In genomic region chr7:30019387-30019786, GRCh38 we compare ENCODE assay signal across 20 cellular contexts. TPM values are rescaled to one million over a fixed set of nuclear protein-coding genes. Genes with fewer than 3 reads are reported as not detected.
A peak's percentile ranks its signal among the peaks of the same experiment; 100 is the strongest.
DNase-seq lines count a peak whose midpoint lies in the region; ATAC-seq, FAIRE-seq and TF ChIP-seq lines count a peak whose summit lies in the region.
"Had no signal": no experiment of that assay in that cellular context is flagged by ENCODE, and none has a peak within 500 bp of the region (broad histone marks: within the 10 kb centered on the region; RNA-seq: fewer than 3 reads in every experiment).

No MANE protein-coding gene starts in this region.

- intact Hi-C loops in kidney (cut with DNase I): no loop called here

- peak; percentile 56 for TF ChIP-seq CTCF in HFFc6 (IDR thresholded peaks at IDR 0.05)
- TF ChIP-seq CTCF in kidney (IDR thresholded peaks at IDR 0.05; ENCODE audit: borderline replicate concordance, extremely low read depth, insufficient read depth): no peak

- H3K9me3 ChIP-seq in kidney (ENCODE audit: control insufficient read depth in 1 of 2, low read length in 2 of 2): no peaks in the 10 kb centered on the region
- H3K9me3 ChIP-seq: ascending aorta, BLaER1, SJSA1, transverse colon had no signal

- no peak overlapping the region for H3K4me3 ChIP-seq in kidney (ENCODE audit: low read length in 2 of 2)
- H3K4me3 ChIP-seq: ascending aorta, BLaER1, lung, SJSA1, transverse colon had no signal

- no peak for ATAC-seq in HG02571 (IDR thresholded peaks at IDR 0.05; ENCODE audit: unreplicated experiment)
- ATAC-seq: activated CD4-positive, CD25-positive, alpha-beta regulatory T cell treated with anti-CD3 and anti-CD28 coated beads, Interleukin-2, amount 50 U/mL, for 24 hours; activated CD8-positive, alpha-beta T cell treated with anti-CD3 and anti-CD28 coated beads for 36 hours; stimulated activated naive CD8-positive, alpha-beta T cell treated with anti-CD3 and anti-CD28 coated beads, Interleukin-15, amount 100 ng/mL, for 72 hours had no signal

- H3K9me3 Mint-ChIP-seq in HFFc6: no peaks in the 10 kb centered on the region
- H3K9me3 Mint-ChIP-seq in T-helper 2 cell treated with Interferon-gamma antibody and Interleukin-4, amounts not matched to agents 5 μg/mL and 100 μg/mL, for 36 hours: no peaks in the 10 kb centered on the region
- H3K9me3 Mint-ChIP-seq: activated CD8-positive, alpha-beta T cell treated with anti-CD3 and anti-CD28 coated beads for 36 hours; activated naive CD4-positive, alpha-beta T cell treated with anti-CD3 and anti-CD28 coated beads, Interleukin-2, amount 10 ng/mL, durations not matched to agents 7 days and 5 days; stimulated activated naive CD8-positive, alpha-beta T cell treated with anti-CD3 and anti-CD28 coated beads, Interleukin-15, amount 100 ng/mL, for 72 hours had no signal

- no peak overlapping the region for H3K4me3 Mint-ChIP-seq in HFFc6
- H3K4me3 Mint-ChIP-seq in T-helper 2 cell treated with Interferon-gamma antibody and Interleukin-4, amounts not matched to agents 5 μg/mL and 100 μg/mL, for 36 hours: no peak overlapping the region
- H3K4me3 Mint-ChIP-seq: activated CD8-positive, alpha-beta T cell treated with anti-CD3 and anti-CD28 coated beads for 36 hours; activated naive CD4-positive, alpha-beta T cell treated with anti-CD3 and anti-CD28 coated beads, Interleukin-2, amount 10 ng/mL, durations not matched to agents 7 days and 5 days; stimulated activated naive CD8-positive, alpha-beta T cell treated with anti-CD3 and anti-CD28 coated beads, Interleukin-15, amount 100 ng/mL, for 72 hours had no signal

- no peak overlapping the region for H3K27ac ChIP-seq in kidney (ENCODE audit: low read depth in 2 of 2, low read length in 2 of 2)
- H3K27ac ChIP-seq: ascending aorta, BLaER1, SJSA1, transverse colon had no signal

- H3K4me1 ChIP-seq in kidney (ENCODE audit: control insufficient read depth in 1 of 2, insufficient read depth in 1 of 2, low read depth in 1 of 2, low read length in 2 of 2): no peaks in the 10 kb centered on the region
- H3K4me1 ChIP-seq: SJSA1 had no signal

- peak overlapping the region; percentile 35; the same call in 1 of the 2 replicates for H3K27ac Mint-ChIP-seq in HFFc6
- H3K27ac Mint-ChIP-seq in T-helper 2 cell treated with Interferon-gamma antibody and Interleukin-4, amounts not matched to agents 5 μg/mL and 100 μg/mL, for 36 hours: no peak overlapping the region
- H3K27ac Mint-ChIP-seq: activated CD8-positive, alpha-beta T cell treated with anti-CD3 and anti-CD28 coated beads for 36 hours; activated naive CD4-positive, alpha-beta T cell treated with anti-CD3 and anti-CD28 coated beads, Interleukin-2, amount 10 ng/mL, durations not matched to agents 7 days and 5 days; stimulated activated naive CD8-positive, alpha-beta T cell treated with anti-CD3 and anti-CD28 coated beads, Interleukin-15, amount 100 ng/mL, for 72 hours had no signal

- H3K4me1 Mint-ChIP-seq in HFFc6 (ENCODE audit: low read depth): peaks cover 48% of the 10 kb centered on the region
- H3K4me1 Mint-ChIP-seq in T-helper 2 cell treated with Interferon-gamma antibody and Interleukin-4, amounts not matched to agents 5 μg/mL and 100 μg/mL, for 36 hours (ENCODE audit: low read depth): peaks cover 9% of the 10 kb centered on the region

- DNase-seq in HFFc6: no peak
- no peak for DNase-seq in RCC 7860 (ENCODE audit: low spot score)
- peak; percentile 10 for DNase-seq in fibroblast of gingiva (ENCODE audit: low read depth)
- no peak for DNase-seq in kidney
- no peak for DNase-seq in T-helper 2 cell treated with Interferon-gamma antibody and Interleukin-4, amounts not matched to agents 5 μg/mL and 100 μg/mL, for 36 hours (ENCODE audit: low spot score)
- no peak for DNase-seq in NCI-H446 (lab: John Stamatoyannopoulos, UW)
- DNase-seq: activated CD8-positive, alpha-beta T cell treated with anti-CD3 and anti-CD28 coated beads for 36 hours; activated naive CD4-positive, alpha-beta T cell treated with anti-CD3 and anti-CD28 coated beads, Interleukin-2, amount 10 ng/mL, durations not matched to agents 7 days and 5 days; activated T-cell treated with anti-CD3 and anti-CD28 coated beads, Interleukin-2, amount 50 U/mL, for 1 hour; NCI-H1417 treated with DMSO at 0.1 percent for 48 hours; stimulated activated CD4-positive, alpha-beta T cell treated with anti-CD3 and anti-CD28 coated beads, Interleukin-4, amount 100 ng/mL, for 24 hours; stimulated activated naive CD8-positive, alpha-beta T cell treated with anti-CD3 and anti-CD28 coated beads, Interleukin-15, amount 100 ng/mL, for 72 hours; T-helper 9 cell; transverse colon had no signal

- H3K36me3 Mint-ChIP-seq in HFFc6 (ENCODE audit: low read depth): peaks cover 11% of the 10 kb centered on the region
- H3K36me3 Mint-ChIP-seq in T-helper 2 cell treated with Interferon-gamma antibody and Interleukin-4, amounts not matched to agents 5 μg/mL and 100 μg/mL, for 36 hours (ENCODE audit: low read depth): peaks cover 8% of the 10 kb centered on the region

- no peaks in the 10 kb centered on the region for H3K36me3 ChIP-seq in kidney (ENCODE audit: control insufficient read depth in 1 of 2, insufficient read depth in 2 of 2, low read length in 2 of 2)

- H3K27me3 Mint-ChIP-seq in HFFc6 (ENCODE audit: insufficient read depth): no peaks in the 10 kb centered on the region; the same call in 1 of the 2 replicates
- no peaks in the 10 kb centered on the region for H3K27me3 Mint-ChIP-seq in T-helper 2 cell treated with Interferon-gamma antibody and Interleukin-4, amounts not matched to agents 5 μg/mL and 100 μg/mL, for 36 hours (ENCODE audit: low read depth)
- H3K27me3 Mint-ChIP-seq: activated CD8-positive, alpha-beta T cell treated with anti-CD3 and anti-CD28 coated beads for 36 hours; activated naive CD4-positive, alpha-beta T cell treated with anti-CD3 and anti-CD28 coated beads, Interleukin-2, amount 10 ng/mL, durations not matched to agents 7 days and 5 days; stimulated activated naive CD8-positive, alpha-beta T cell treated with anti-CD3 and anti-CD28 coated beads, Interleukin-15, amount 100 ng/mL, for 72 hours had no signal

- H3K9ac ChIP-seq in kidney (ENCODE audit: low read length in 2 of 2): no peak overlapping the region
- H3K9ac ChIP-seq: BLaER1 had no signal

- FAIRE-seq in RCC 7860 (lab: Jason Lieb, UNC): peak; percentile 30
- no peak for FAIRE-seq in kidney (lab: Jason Lieb, UNC)

RNA-seq across cellular contexts. Expression of gene FKBP14, which starts 7.1 kb away (rescaled TPM):
- 10 to 100 TPM; 60.0 to 73.0 (median 64.4) TPM for total RNA-seq in HFFc6 (2021; fragmentation: NEBNext Ultra II Directional; extraction: Animal tissue kit (Norgen Biotek cat#: 25700))
- 15.4 TPM for total RNA-seq in kidney
- polyA plus RNA-seq in kidney (ENCODE audit: insufficient read depth, low read depth, low replicate concordance): 3.2 TPM

RNA-seq across cellular contexts. Expression of gene PLEKHA8, which starts 8.8 kb away (rescaled TPM):
- total RNA-seq in HFFc6 (2021; fragmentation: NEBNext Ultra II Directional; extraction: Animal tissue kit (Norgen Biotek cat#: 25700)): 10 to 100 TPM in 2 of 6 experiments, 1 to 10 TPM in 4; 9.1 to 10.1 (median 9.6) TPM
- total RNA-seq in kidney: 8.5 TPM
- 4.8 TPM for polyA plus RNA-seq in kidney (ENCODE audit: insufficient read depth, low read depth, low replicate concordance)

RNA-seq across cellular contexts. Expression of gene SCRN1, which starts 29.8 kb away (rescaled TPM):
- total RNA-seq in HFFc6 (2021; fragmentation: NEBNext Ultra II Directional; extraction: Animal tissue kit (Norgen Biotek cat#: 25700)): 100 to 1,000 TPM; 137 to 168 (median 145) TPM
- 85.6 TPM for total RNA-seq in kidney
- 22.2 TPM for polyA plus RNA-seq in kidney (ENCODE audit: insufficient read depth, low read depth, low replicate concordance)
